ENCODE assay signal across 11 cellular contexts in the genomic region with DNA sequence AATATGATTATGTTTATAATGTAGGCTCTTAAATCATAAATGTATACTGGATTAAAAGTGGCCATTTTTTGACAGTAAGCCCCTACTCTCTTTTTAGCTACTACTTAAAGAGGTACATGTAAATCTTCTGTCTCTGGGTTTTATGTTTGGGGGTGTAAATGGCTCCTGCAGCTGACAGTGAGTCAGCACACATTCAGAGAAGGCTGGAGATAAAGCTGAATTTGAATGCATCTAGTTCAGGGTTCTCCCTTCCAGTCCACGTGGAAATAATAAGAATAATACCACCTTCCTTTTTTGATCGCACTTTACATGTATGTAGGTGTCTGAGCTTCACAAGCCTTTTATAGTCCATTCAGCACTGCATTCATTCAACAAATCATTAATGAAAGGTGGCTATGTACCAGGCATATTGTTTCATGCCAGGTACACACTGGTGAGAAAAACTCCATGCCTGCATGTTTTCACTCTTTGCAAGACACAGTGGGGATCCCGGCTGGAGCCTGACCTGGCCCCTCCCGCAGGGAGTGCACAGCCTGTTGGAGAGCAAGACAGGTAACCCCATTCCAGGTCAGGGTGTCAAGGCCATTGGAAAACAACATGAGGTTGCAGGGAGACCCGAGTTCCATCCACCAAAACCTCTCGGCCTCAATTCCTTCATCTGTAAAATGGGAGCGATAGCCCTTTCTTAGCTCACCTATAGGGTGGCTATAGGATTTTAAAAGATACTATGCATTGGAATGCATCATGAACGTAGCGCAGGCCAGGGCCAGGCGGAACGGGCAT.
A peak's percentile ranks its signal among the peaks of the same experiment; 100 is the strongest.
DNase-seq lines count a peak whose midpoint lies in the region; ATAC-seq and TF ChIP-seq lines count a peak whose summit lies in the region.
"Had no signal": no experiment of that assay in that cellular context is flagged by ENCODE, and none has a peak within 500 bp of the region (broad histone marks: within the 10 kb centered on the region; RNA-seq: fewer than 3 reads in every experiment).

No MANE protein-coding gene starts in this region.

- DNase-seq in astrocyte of the spinal cord (ENCODE audit: low read depth, low spot score) (peak; percentile 27), neural progenitor cell (ENCODE audit: low spot score) (no peak), GM13976 (ENCODE audit: low spot score) (no peak), Peyer's patch (no peak), SKM-1 treated with dmso at 0.1 percent for 144 hours (lab: John Stamatoyannopoulos, UW; ENCODE audit: unreplicated experiment) (no peak)
- DNase-seq: activated naive CD4-positive, alpha-beta T cell treated with anti-CD3 and anti-CD28 coated beads for 36 hours; effector memory CD4-positive, alpha-beta T cell had no signal

- peaks cover 21% of the 10 kb centered on the region for H3F3A ChIP-seq in neural progenitor cell (ENCODE audit: low read depth)

- H3K27ac ChIP-seq in BLaER1 (0 out of 2 replicates have a peak overlapping the region, but pooled peaks have one; percentile 73), HUES64 (ENCODE audit: low read depth, low read length) (peak overlapping the region; percentile 95), neural progenitor cell (no peak overlapping the region), Peyer's patch (no peak overlapping the region)
- H3K27ac ChIP-seq: C4-2B had no signal

- WGBS in HUES64 = 86% methylated on average over 9 of the region's 11 CpGs

- no peak for ATAC-seq in GM21723 (IDR thresholded peaks at IDR 0.05; ENCODE audit: unreplicated experiment)

- in situ Hi-C loops in astrocyte of the spinal cord (cut with HindIII; ENCODE audit: low sequenced_read_pairs) = no loop called here
- in situ Hi-C loops in GM13976 (cut with MboI; ENCODE audit: low sequenced_read_pairs, unreplicated experiment) = no loop called here

- H3K4me1 ChIP-seq in BLaER1 (peaks cover 59% of the 10 kb centered on the region), HUES64 (ENCODE audit: insufficient read depth, low read length) (peaks cover 65% of the 10 kb centered on the region), neural progenitor cell (peaks cover 40% of the 10 kb centered on the region), Peyer's patch (peaks cover 2 to 47% (median 8%) of the 10 kb centered on the region in 4 donors)

- peaks cover 2% of the 10 kb centered on the region for H3K36me3 Mint-ChIP-seq in neural progenitor cell

- peaks cover 60% of the 10 kb centered on the region for H3K4me1 Mint-ChIP-seq in neural progenitor cell

- H4K20me1 ChIP-seq in BLaER1 (no peaks in the 10 kb centered on the region), neural progenitor cell (ENCODE audit: low read depth) (no peaks in the 10 kb centered on the region)

- H3K4me2 ChIP-seq in BLaER1 (peak overlapping the region; percentile 90), neural progenitor cell (peak overlapping the region; percentile 52)

- H3K9ac ChIP-seq in BLaER1 (no peak overlapping the region), HUES64 (ENCODE audit: low read depth, low read length) (peak overlapping the region; percentile 71; the same call in 1 of the 2 replicates), neural progenitor cell (no peak overlapping the region)

- no peak overlapping the region for H2AFZ ChIP-seq in neural progenitor cell (replicated peaks)

- TF ChIP-seq CTCF in astrocyte of the spinal cord (IDR thresholded peaks at IDR 0.05; ENCODE audit: low read depth, low read length) = no peak
- TF ChIP-seq CTCF in neural progenitor cell (IDR thresholded peaks at IDR 0.05) = no peak
- no peak for TF ChIP-seq CTCF in GM13976 (IDR thresholded peaks at IDR 0.05; ENCODE audit: borderline replicate concordance, control extremely low read depth, extremely low read depth, insufficient read depth, missing control alignments)
- TF ChIP-seq CTCF in Peyer's patch (IDR thresholded peaks at IDR 0.05) = no peak

- TF ChIP-seq POLR2A in Peyer's patch (IDR thresholded peaks at IDR 0.05) = no peak

- H3K9me3 ChIP-seq in BLaER1 (no peaks in the 10 kb centered on the region), HUES64 (ENCODE audit: insufficient read depth, low read depth, low read length) (no peaks in the 10 kb centered on the region), neural progenitor cell (ENCODE audit: low read depth) (no peaks in the 10 kb centered on the region), Peyer's patch (no peaks in the 10 kb centered on the region)

- no peak overlapping the region for H3K4me3 Mint-ChIP-seq in neural progenitor cell
- H3K4me3 Mint-ChIP-seq: activated naive CD4-positive, alpha-beta T cell treated with anti-CD3 and anti-CD28 coated beads for 36 hours had no signal

- H3K27me3 ChIP-seq in BLaER1 (no peaks in the 10 kb centered on the region), HUES64 (ENCODE audit: insufficient read depth, low read length) (no peaks in the 10 kb centered on the region), neural progenitor cell (no peaks in the 10 kb centered on the region), Peyer's patch (no peaks in the 10 kb centered on the region)

- no peaks in the 10 kb centered on the region for H3K9me3 Mint-ChIP-seq in neural progenitor cell
- H3K9me3 Mint-ChIP-seq: activated naive CD4-positive, alpha-beta T cell treated with anti-CD3 and anti-CD28 coated beads for 36 hours had no signal

- H3K36me3 ChIP-seq in BLaER1 (no peaks in the 10 kb centered on the region), HUES64 (ENCODE audit: insufficient read depth, low read length) (no peaks in the 10 kb centered on the region), neural progenitor cell (no peaks in the 10 kb centered on the region), Peyer's patch (no peaks in the 10 kb centered on the region)

- no peaks in the 10 kb centered on the region for H3K79me2 ChIP-seq in neural progenitor cell (ENCODE audit: low read depth)

- H3K4me3 ChIP-seq in BLaER1 (no peak overlapping the region), HUES64 (ENCODE audit: low read length) (peak overlapping the region; percentile 32; the same call in 1 of the 2 replicates), astrocyte of the spinal cord (ENCODE audit: low read depth, low read length) (no peak overlapping the region), neural progenitor cell (no peak overlapping the region), Peyer's patch (no peak overlapping the region)

- H3K27ac Mint-ChIP-seq in neural progenitor cell = no peak overlapping the region
- H3K27ac Mint-ChIP-seq: activated naive CD4-positive, alpha-beta T cell treated with anti-CD3 and anti-CD28 coated beads for 36 hours had no signal

- peaks cover 3% of the 10 kb centered on the region for H3K27me3 Mint-ChIP-seq in neural progenitor cell (ENCODE audit: insufficient read depth, low read depth)

Comparison
In these comparisons a context has a peak if more than half of its experiments do, and no peak if none do; other contexts are left out.
1. H3K27ac ChIP-seq: peak in BLaER1 (single experiment) and HUES64 (single experiment); none in neural progenitor cell (single experiment) and Peyer's patch (0 of 4).